ENCODE assay signal across 1 cellular context in genomic region chr17:81666342-81667191, GRCh38.
TF ChIP-seq lines count a peak whose summit lies in the region.

Gene CCDC137, plus strand, starts transcription at chr17:81666737. Its CDS starts 30 bp downstream, at chr17:81666767.
Gene OXLD1, minus strand, starts transcription at chr17:81666605. Its CDS starts 28 bp downstream, at chr17:81666577.

TF ChIP-seq in HepG2, 621 proteins besides CTCF, POLR2A, EP300 and RAD21 (continued from another document and continues in another):
- TF ChIP-seq ZNF407 (CRISPR knock-in tag; IDR thresholded peaks at IDR 0.05; ENCODE audit: not compliant biosample characterization) (peak; percentile 40), ZNF674 (CRISPR knock-in tag; IDR thresholded peaks at IDR 0.05; ENCODE audit: low read depth) (no peak; the same call in 1 of the 2 replicates), SKIL (CRISPR knock-in tag; IDR thresholded peaks at IDR 0.05; ENCODE audit: borderline replicate concordance) (no peak; the same call in 1 of the 2 replicates), ZNF781 (CRISPR knock-in tag; IDR thresholded peaks at IDR 0.05; ENCODE audit: borderline replicate concordance, not compliant biosample characterization) (no peak), ZNF33B (CRISPR knock-in tag; IDR thresholded peaks at IDR 0.05) (peak; percentile 84), ZNF577 (CRISPR knock-in tag; IDR thresholded peaks at IDR 0.05; ENCODE audit: borderline replicate concordance, low read depth) (no peak; the same call in 1 of the 2 replicates), REXO4 (CRISPR knock-in tag; IDR thresholded peaks at IDR 0.05; ENCODE audit: borderline replicate concordance) (peak; percentile 85; the same call in 1 of the 2 replicates), ZNF292 (CRISPR knock-in tag; IDR thresholded peaks at IDR 0.05; ENCODE audit: borderline replicate concordance, low read depth) (no peak), ZBTB26 (CRISPR knock-in tag; IDR thresholded peaks at IDR 0.05; ENCODE audit: borderline replicate concordance) (peak; percentile 66), ATF7 (IDR thresholded peaks at IDR 0.05) (no peak), ATF7 (CRISPR knock-in tag; IDR thresholded peaks at IDR 0.05) (no peak; the same call in 1 of the 2 replicates), RORA (CRISPR knock-in tag; IDR thresholded peaks at IDR 0.05) (no peak), TBX3 (IDR thresholded peaks at IDR 0.05; ENCODE audit: borderline replicate concordance) (no peak), DZIP1 (CRISPR knock-in tag; IDR thresholded peaks at IDR 0.05) (no peak; the same call in 1 of the 2 replicates), NAIF1 (CRISPR knock-in tag; IDR thresholded peaks at IDR 0.05; ENCODE audit: borderline replicate concordance) (0 out of 2 replicates have a peak, but pooled peaks have one; percentile 51), ZNF343 (CRISPR knock-in tag; IDR thresholded peaks at IDR 0.05) (peak; percentile 47; the same call in 1 of the 2 replicates), ZNF605 (CRISPR knock-in tag; IDR thresholded peaks at IDR 0.05) (no peak; the same call in 1 of the 2 replicates), SNRNP70 (IDR thresholded peaks at IDR 0.05; ENCODE audit: low read depth, low read length) (no peak), FOXK2 (IDR thresholded peaks at IDR 0.05) (no peak), SAP130 (CRISPR knock-in tag; IDR thresholded peaks at IDR 0.05; ENCODE audit: low read depth) (peak; percentile 99), ZNF83 (CRISPR knock-in tag; IDR thresholded peaks at IDR 0.05; ENCODE audit: borderline replicate concordance) (no peak), SCMH1 (CRISPR knock-in tag; IDR thresholded peaks at IDR 0.05; ENCODE audit: borderline replicate concordance) (no peak), MBNL3 (CRISPR knock-in tag; conservative IDR thresholded peaks at IDR 0.05) (no peak), ZC3H13 (CRISPR knock-in tag; IDR thresholded peaks at IDR 0.05) (peak; percentile 79), EHMT2 (IDR thresholded peaks at IDR 0.05; ENCODE audit: borderline replicate concordance, low read depth, low read length) (no peak), ZNF34 (CRISPR knock-in tag; IDR thresholded peaks at IDR 0.05; ENCODE audit: borderline replicate concordance) (no peak; the same call in 1 of the 2 replicates), SATB2 (CRISPR knock-in tag; IDR thresholded peaks at IDR 0.05) (no peak; the same call in 1 of the 2 replicates), NFE2L2 (IDR thresholded peaks at IDR 0.05; ENCODE audit: low read length) (no peak), MZF1 (CRISPR knock-in tag; IDR thresholded peaks at IDR 0.05; ENCODE audit: borderline replicate concordance) (no peak), ZNF550 (CRISPR knock-in tag; IDR thresholded peaks at IDR 0.05; ENCODE audit: borderline replicate concordance) (no peak), RFX5 (IDR thresholded peaks at IDR 0.05; ENCODE audit: low read depth, low read length) (peak; percentile 43; the same call in 1 of the 2 replicates), ZNF841 (CRISPR knock-in tag; IDR thresholded peaks at IDR 0.05; ENCODE audit: borderline replicate concordance) (no peak), ZNF652 (CRISPR knock-in tag; IDR thresholded peaks at IDR 0.05; ENCODE audit: borderline replicate concordance, low read depth) (no peak), ZFP37 (CRISPR knock-in tag; IDR thresholded peaks at IDR 0.05; ENCODE audit: borderline replicate concordance) (peak; percentile 76; the same call in 1 of the 2 replicates), TERF1 (CRISPR knock-in tag; IDR thresholded peaks at IDR 0.05) (no peak), FOXM1 (CRISPR knock-in tag; IDR thresholded peaks at IDR 0.05) (no peak; the same call in 1 of the 2 replicates), NR2F1 (CRISPR knock-in tag; IDR thresholded peaks at IDR 0.05) (no peak), NFIC (IDR thresholded peaks at IDR 0.05; ENCODE audit: low read length) (no peak), ERF (CRISPR knock-in tag; IDR thresholded peaks at IDR 0.05) (peak; percentile 81; the same call in 1 of the 2 replicates), ZNF709 (CRISPR knock-in tag; IDR thresholded peaks at IDR 0.05) (peak; percentile 92), HNRNPK (IDR thresholded peaks at IDR 0.05; ENCODE audit: low read depth, low read length, poor library complexity, severe bottlenecking) (peak; percentile 39), ZNF687 (CRISPR knock-in tag; IDR thresholded peaks at IDR 0.05) (peak; percentile 68), ATF4 (CRISPR knock-in tag; IDR thresholded peaks at IDR 0.05) (peak in 1 of 2 experiments; percentile 57; a peak in 1 of 4 replicates)
